In the genomic region with DNA sequence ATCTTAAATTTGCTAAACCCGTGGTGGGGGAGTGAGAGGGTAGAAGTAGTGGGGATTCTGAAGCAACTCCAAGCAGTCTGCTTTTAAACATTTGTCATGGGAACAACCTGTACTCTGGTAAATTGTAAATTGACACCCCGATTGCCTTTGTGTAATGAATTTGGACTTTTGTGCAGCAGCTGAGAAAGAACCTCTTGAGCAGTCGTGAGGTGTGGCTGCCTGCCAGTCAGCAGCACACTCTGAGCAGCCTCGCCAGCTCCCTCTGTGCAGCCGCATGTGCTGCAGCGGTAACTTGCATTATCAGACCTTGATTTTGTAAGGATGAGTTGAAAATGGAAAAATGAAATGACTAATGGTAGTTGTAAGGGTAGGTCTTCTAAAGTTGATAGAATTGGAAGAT, we compare ENCODE assay signal across 7 cellular contexts.
DNase-seq lines count a peak whose midpoint lies in the region; ATAC-seq and TF ChIP-seq lines count a peak whose summit lies in the region.

No MANE protein-coding gene starts in this region.

- no peaks in the 10 kb centered on the region for H3K9me3 Mint-ChIP-seq in endodermal cell

- H3K36me3 Mint-ChIP-seq in endodermal cell (ENCODE audit: low read depth), result no peaks in the 10 kb centered on the region

- H3K27me3 ChIP-seq in endodermal cell (ENCODE audit: control insufficient read depth, insufficient read depth, low read length, poor library complexity, severe bottlenecking), result no peaks in the 10 kb centered on the region

- DNase-seq in NCI-H1092 (lab: John Stamatoyannopoulos, UW), result peak; percentile 90
- peak; percentile 41 for DNase-seq in SHP77 treated with DMSO at 0.1 percent for 48 hours (lab: John Stamatoyannopoulos, UW)
- no peak for DNase-seq in endodermal cell
- peak; percentile 29 for DNase-seq in occipital lobe (lab: John Stamatoyannopoulos, UW)
- DNase-seq in HuH-7.5 (ENCODE audit: low spot score), result no peak

- TF ChIP-seq CTCF in endodermal cell (conservative IDR thresholded peaks at IDR 0.05), result no peak

- no peak overlapping the region for H3K4me3 Mint-ChIP-seq in endodermal cell

- ATAC-seq in HG02763 (IDR thresholded peaks at IDR 0.05; ENCODE audit: unreplicated experiment), result no peak
- ATAC-seq in HG02938 (IDR thresholded peaks at IDR 0.05; ENCODE audit: unreplicated experiment), result no peak

- no peak overlapping the region for H3K27ac Mint-ChIP-seq in endodermal cell

- H3K9me3 ChIP-seq in endodermal cell (ENCODE audit: control insufficient read depth, low read length), result no peaks in the 10 kb centered on the region

- H3K27ac ChIP-seq in endodermal cell (ENCODE audit: low read depth, low read length), result peak overlapping the region; percentile 16

- peaks cover 11% of the 10 kb centered on the region for H3K4me1 Mint-ChIP-seq in endodermal cell

- no peaks in the 10 kb centered on the region for H3K27me3 Mint-ChIP-seq in endodermal cell (ENCODE audit: insufficient read depth)

- no peak overlapping the region for H3K9ac ChIP-seq in endodermal cell (ENCODE audit: extremely low read depth, low read length, poor library complexity, severe bottlenecking)

- WGBS in endodermal cell (ENCODE audit: insufficient coverage in 1 of 2, insufficient read length in 1 of 2), 2 experiments, result 91 to 100% methylated on average over 2 to 6 of the region's 6 CpGs

- no peaks in the 10 kb centered on the region for H3K36me3 ChIP-seq in endodermal cell (ENCODE audit: control insufficient read depth, insufficient read depth, low read length)

- H3K4me1 ChIP-seq in endodermal cell (ENCODE audit: control insufficient read depth, insufficient read depth, low read length), result no peaks in the 10 kb centered on the region

- H3K4me3 ChIP-seq in endodermal cell (ENCODE audit: low read length), result no peak overlapping the region

Comparison
In these comparisons a context has a peak if more than half of its experiments do, and no peak if none do; other contexts are left out.
1. DNase-seq: peak in NCI-H1092 (single experiment), SHP77 treated with DMSO at 0.1 percent for 48 hours (single experiment) and occipital lobe (single experiment); none in endodermal cell (single experiment) and HuH-7.5 (single experiment).